Comparison of ENCODE assay signal across 21 cellular contexts in genomic region chr13:113231306-113232207, GRCh38. TPM values are rescaled to one million over a fixed set of nuclear protein-coding genes. Genes with fewer than 3 reads are reported as not detected.
DNase-seq lines count a peak whose midpoint lies in the region; ATAC-seq, FAIRE-seq and TF ChIP-seq lines count a peak whose summit lies in the region.
"Had no signal": no experiment of that assay in that cellular context is flagged by ENCODE, and none has a peak within 500 bp of the region (broad histone marks: within the 10 kb centered on the region; RNA-seq: fewer than 3 reads in every experiment).

No MANE protein-coding gene starts in this region.

- peak; percentile 66 for FAIRE-seq in GM12891 (lab: Jason Lieb, UNC)
- FAIRE-seq: D721Med, G401.6, TTC549 had no signal

- TF ChIP-seq CTCF in activated CD8-positive, alpha-beta T cell treated with anti-CD3 and anti-CD28 coated beads for 36 hours (IDR thresholded peaks at IDR 0.05) = no peak

- no peaks in the 10 kb centered on the region for H3K9me3 ChIP-seq in naive thymus-derived CD4-positive, alpha-beta T cell (ENCODE audit: control insufficient read depth in 2 of 3, low read length in 3 of 3)
- H3K9me3 ChIP-seq: BLaER1, colonic mucosa, MG63, uterus had no signal

- no peak overlapping the region for H3K27ac Mint-ChIP-seq in activated naive CD4-positive, alpha-beta T cell treated with anti-CD3 and anti-CD28 coated beads, Interleukin-2, amount 10 ng/mL, durations not matched to agents 7 days and 5 days
- peak overlapping the region; percentile 4 for H3K27ac Mint-ChIP-seq in activated CD8-positive, alpha-beta T cell treated with anti-CD3 and anti-CD28 coated beads for 36 hours
- peak overlapping the region in 3 of 9 donors; percentile 46 to 57 (median 56) for H3K27ac Mint-ChIP-seq in naive thymus-derived CD4-positive, alpha-beta T cell
- H3K27ac Mint-ChIP-seq: nephron had no signal

- no peak overlapping the region for H3K4me3 ChIP-seq in naive thymus-derived CD4-positive, alpha-beta T cell (ENCODE audit: low read length)
- H3K4me3 ChIP-seq: BLaER1, colonic mucosa, MG63, uterus had no signal

- no peaks in the 10 kb centered on the region for H3K4me1 ChIP-seq in naive thymus-derived CD4-positive, alpha-beta T cell (ENCODE audit: control insufficient read depth in 2 of 2, insufficient read depth in 2 of 2, low read length in 2 of 2)
- H3K4me1 ChIP-seq: colonic mucosa, uterus had no signal

- no peak for ATAC-seq in activated CD8-positive, alpha-beta T cell treated with anti-CD3 and anti-CD28 coated beads for 36 hours
- peak; percentile 26 for ATAC-seq in naive thymus-derived CD4-positive, alpha-beta T cell
- ATAC-seq: sciatic nerve had no signal

- no peaks in the 10 kb centered on the region for H3K4me1 Mint-ChIP-seq in activated naive CD4-positive, alpha-beta T cell treated with anti-CD3 and anti-CD28 coated beads, Interleukin-2, amount 10 ng/mL, durations not matched to agents 7 days and 5 days
- peaks cover 3% of the 10 kb centered on the region for H3K4me1 Mint-ChIP-seq in activated CD8-positive, alpha-beta T cell treated with anti-CD3 and anti-CD28 coated beads for 36 hours (ENCODE audit: low read depth)
- H3K4me1 Mint-ChIP-seq in naive thymus-derived CD4-positive, alpha-beta T cell = peaks cover 0 to 5% (median 0%) of the 10 kb centered on the region in 7 donors
- H3K4me1 Mint-ChIP-seq: endodermal cell, nephron had no signal

- H3K27me3 ChIP-seq in naive thymus-derived CD4-positive, alpha-beta T cell (ENCODE audit: control insufficient read depth in 2 of 2, insufficient read depth in 2 of 2, low read length in 2 of 2) = no peaks in the 10 kb centered on the region
- H3K27me3 ChIP-seq: BLaER1, colonic mucosa, MG63, uterus had no signal

- DNase-seq in activated naive CD4-positive, alpha-beta T cell treated with Interleukin-2 at 50 U/mL for 16 hours = peak; percentile 29
- no peak for DNase-seq in activated naive CD4-positive, alpha-beta T cell treated with anti-CD3 and anti-CD28 coated beads, Interleukin-2, amount 10 ng/mL, durations not matched to agents 7 days and 5 days
- no peak for DNase-seq in GM12891 (ENCODE audit: insufficient read length, low spot score)
- DNase-seq in activated CD8-positive, alpha-beta T cell treated with anti-CD3 and anti-CD28 coated beads for 36 hours = no peak
- no peak for DNase-seq in naive thymus-derived CD4-positive, alpha-beta T cell
- no peak for DNase-seq in inferior parietal cortex (ENCODE audit: extremely low spot score)
- no peak for DNase-seq in medulla oblongata (ENCODE audit: extremely low spot score)
- no peak for DNase-seq in activated CD8-positive, alpha-beta memory T cell treated with anti-CD3 and anti-CD28 coated beads for 24 hours
- DNase-seq: colonic mucosa, endodermal cell, MG63, NCI-H1417 treated with DMSO at 0.1 percent for 48 hours, NCI-H2171, NCI-H69, uterus had no signal

- no peak overlapping the region for H3K27ac ChIP-seq in naive thymus-derived CD4-positive, alpha-beta T cell (ENCODE audit: low read depth, low read length)
- H3K27ac ChIP-seq: BLaER1, colonic mucosa, uterus had no signal

- POLR2A ChIA-PET in activated CD8-positive, alpha-beta T cell treated with anti-CD3 and anti-CD28 coated beads for 36 hours (lab: Charles Lee) = no interaction called here
- POLR2A ChIA-PET in naive thymus-derived CD4-positive, alpha-beta T cell (lab: Charles Lee) = no interaction called here

- CTCF ChIA-PET in activated naive CD4-positive, alpha-beta T cell treated with anti-CD3 and anti-CD28 coated beads, Interleukin-2, amount 10 ng/mL, durations not matched to agents 7 days and 5 days (lab: Charles Lee) = no interaction called here
- CTCF ChIA-PET in activated CD8-positive, alpha-beta T cell treated with anti-CD3 and anti-CD28 coated beads for 36 hours (lab: Charles Lee) = no interaction called here
- CTCF ChIA-PET in naive thymus-derived CD4-positive, alpha-beta T cell (lab: Charles Lee) = no interaction called here

- peaks cover 42% of the 10 kb centered on the region for H3K36me3 Mint-ChIP-seq in activated naive CD4-positive, alpha-beta T cell treated with anti-CD3 and anti-CD28 coated beads, Interleukin-2, amount 10 ng/mL, durations not matched to agents 7 days and 5 days
- H3K36me3 Mint-ChIP-seq in activated CD8-positive, alpha-beta T cell treated with anti-CD3 and anti-CD28 coated beads for 36 hours (ENCODE audit: low read depth) = peaks cover 42% of the 10 kb centered on the region
- peaks cover 12 to 53% (median 29%) of the 10 kb centered on the region in 5 donors for H3K36me3 Mint-ChIP-seq in naive thymus-derived CD4-positive, alpha-beta T cell

- intact Hi-C loops in activated CD8-positive, alpha-beta T cell treated with anti-CD3 and anti-CD28 coated beads for 36 hours (cut with micrococcal nuclease) = no loop called here
- intact Hi-C loops in naive thymus-derived CD4-positive, alpha-beta T cell (cut with micrococcal nuclease) = no loop called here

- H3K27me3 Mint-ChIP-seq in activated naive CD4-positive, alpha-beta T cell treated with anti-CD3 and anti-CD28 coated beads, Interleukin-2, amount 10 ng/mL, durations not matched to agents 7 days and 5 days = no peaks in the 10 kb centered on the region
- no peaks in the 10 kb centered on the region for H3K27me3 Mint-ChIP-seq in activated CD8-positive, alpha-beta T cell treated with anti-CD3 and anti-CD28 coated beads for 36 hours
- H3K27me3 Mint-ChIP-seq in naive thymus-derived CD4-positive, alpha-beta T cell = no peaks in the 10 kb centered on the region

- H3K9me3 Mint-ChIP-seq in activated naive CD4-positive, alpha-beta T cell treated with anti-CD3 and anti-CD28 coated beads, Interleukin-2, amount 10 ng/mL, durations not matched to agents 7 days and 5 days = no peaks in the 10 kb centered on the region
- H3K9me3 Mint-ChIP-seq in activated CD8-positive, alpha-beta T cell treated with anti-CD3 and anti-CD28 coated beads for 36 hours = no peaks in the 10 kb centered on the region
- H3K9me3 Mint-ChIP-seq in naive thymus-derived CD4-positive, alpha-beta T cell = peaks cover 0 to 1% (median 0%) of the 10 kb centered on the region in 11 donors
- H3K9me3 Mint-ChIP-seq: endodermal cell, nephron had no signal

- no peak for TF ChIP-seq POLR2A in GM12891 (IDR thresholded peaks at IDR 0.05; ENCODE audit: low read depth, low read length)

- H3K36me3 ChIP-seq in naive thymus-derived CD4-positive, alpha-beta T cell (ENCODE audit: control insufficient read depth in 2 of 3, insufficient read depth in 3 of 3, low read length in 3 of 3) = peaks cover 0 to 77% (median 11%) of the 10 kb centered on the region in 3 experiments
- H3K36me3 ChIP-seq: colonic mucosa, uterus had no signal

- H3K4me3 Mint-ChIP-seq in activated naive CD4-positive, alpha-beta T cell treated with anti-CD3 and anti-CD28 coated beads, Interleukin-2, amount 10 ng/mL, durations not matched to agents 7 days and 5 days = no peak overlapping the region
- no peak overlapping the region for H3K4me3 Mint-ChIP-seq in activated CD8-positive, alpha-beta T cell treated with anti-CD3 and anti-CD28 coated beads for 36 hours
- no peak overlapping the region for H3K4me3 Mint-ChIP-seq in naive thymus-derived CD4-positive, alpha-beta T cell
- H3K4me3 Mint-ChIP-seq: endodermal cell, nephron had no signal

TF ChIP-seq in GM12891, 5 proteins besides CTCF, POLR2A, EP300 and RAD21:
- TF ChIP-seq SPI1 (IDR thresholded peaks at IDR 0.05; ENCODE audit: low read depth, low read length) = no peak
- no peak for TF ChIP-seq TAF1 (IDR thresholded peaks at IDR 0.05; ENCODE audit: low read depth, low read length)
- TF ChIP-seq POLR2AphosphoS5 (IDR thresholded peaks at IDR 0.05; ENCODE audit: low read depth, low read length) = no peak
- TF ChIP-seq POU2F2 (IDR thresholded peaks at IDR 0.05; ENCODE audit: low read depth, low read length) = no peak
- no peak for TF ChIP-seq PAX5 (IDR thresholded peaks at IDR 0.05; ENCODE audit: insufficient read depth, low read length, severe bottlenecking)

RNA-seq across cellular contexts. Expression of gene CUL4A, which starts 22.1 kb away (rescaled TPM):
- polyA plus RNA-seq in GM12891 (2012; ENCODE audit: low read depth, missing spikeins) = 30.9 TPM
- 10 to 100 TPM; 81.5 to 81.7 TPM for total RNA-seq in activated CD8-positive, alpha-beta T cell treated with anti-CD3 and anti-CD28 coated beads for 36 hours
- total RNA-seq in naive thymus-derived CD4-positive, alpha-beta T cell = 10 to 100 TPM; 69.2 to 94.7 (median 82.3) TPM
- 10 to 100 TPM; 35.0 to 61.2 TPM for polyA plus RNA-seq in naive thymus-derived CD4-positive, alpha-beta T cell

RNA-seq across cellular contexts. Expression of gene PCID2, which starts 23.1 kb away (rescaled TPM):
- polyA plus RNA-seq in GM12891 (2012; ENCODE audit: low read depth, missing spikeins) = 33.9 TPM
- total RNA-seq in activated CD8-positive, alpha-beta T cell treated with anti-CD3 and anti-CD28 coated beads for 36 hours = 10 to 100 TPM; 75.8 to 79.0 TPM
- 10 to 100 TPM; 44.2 to 83.7 (median 77.1) TPM for total RNA-seq in naive thymus-derived CD4-positive, alpha-beta T cell
- polyA plus RNA-seq in naive thymus-derived CD4-positive, alpha-beta T cell = 10 to 100 TPM; 62.9 to 84.4 TPM
